In the genomic region with DNA sequence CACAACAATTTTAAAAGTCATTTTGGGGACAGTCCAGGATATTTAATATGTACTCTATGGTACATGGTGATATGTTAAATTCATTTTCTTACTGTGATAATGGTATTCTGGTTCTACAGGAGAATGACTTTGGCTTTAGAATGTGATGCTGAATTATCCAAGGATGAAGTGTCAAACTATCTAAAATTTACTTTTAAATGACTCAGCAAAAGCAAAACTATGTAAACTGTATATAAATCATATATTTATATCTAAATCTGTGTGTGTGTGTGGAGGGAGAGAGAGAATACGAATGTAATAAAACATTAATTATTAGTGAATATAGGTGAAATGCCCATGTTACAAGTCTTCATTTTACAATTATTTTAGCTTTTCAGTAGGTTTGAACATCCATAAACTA, we compare ENCODE assay signal across 39 cellular contexts.
"Had no signal": no experiment of that assay in that cellular context is flagged by ENCODE, and none has a peak within 500 bp of the region (broad histone marks: within the 10 kb centered on the region; RNA-seq: fewer than 3 reads in every experiment).

No MANE protein-coding gene starts in this region.

- H3K27ac Mint-ChIP-seq: activated naive CD4-positive, alpha-beta T cell treated with anti-CD3 and anti-CD28 coated beads for 36 hours; activated naive CD4-positive, alpha-beta T cell treated with anti-CD3 and anti-CD28 coated beads, Interleukin-2, amount 10 ng/mL, durations not matched to agents 7 days and 5 days; activated naive CD4-positive, alpha-beta T cell treated with anti-CD3 and anti-CD28 coated beads, Interleukin-2, amount 50 U/mL, for 24 hours; activated naive CD4-positive, alpha-beta T cell treated with anti-CD3 and anti-CD28 coated beads, Interleukin-2, amount 50 U/mL, for 72 hours; activated naive CD8-positive, alpha-beta T cell; activated naive CD8-positive, alpha-beta T cell treated with anti-CD3 and anti-CD28 coated beads for 36 hours; activated naive CD8-positive, alpha-beta T cell treated with anti-CD3 and anti-CD28 coated beads, Interleukin-2, amount 10 ng/mL, durations not matched to agents 7 days and 5 days; activated naive CD8-positive, alpha-beta T cell treated with anti-CD3 and anti-CD28 coated beads, Interleukin-2, amount 50 U/mL, for 24 hours; activated T-cell treated with anti-CD3 and anti-CD28 coated beads, Interleukin-2, amount 50 U/mL, for 24 hours; activated T-cell treated with anti-CD3 and anti-CD28 coated beads, Interleukin-2, amount 50 U/mL, for 72 hours; activated T-helper 1 cell treated with anti-CD3 and anti-CD28 coated beads, Interleukin-12 subunit alpha, Interleukin-12 subunit beta, Interleukin-2, Interleukin-4 antibody, amounts not matched to agents 30 ng/mL and 10 ng/mL and 1 ng/mL, durations not matched to agents 14 hours and 24 hours and 36 hours; activated T-helper 17 cell treated with anti-CD3 and anti-CD28 coated beads, Interleukin-2, amount 50 U/mL, for 72 hours; activated T-helper 2 cell treated with anti-CD3 and anti-CD28 coated beads, Interferon-gamma antibody, Interleukin-2, Interleukin-4, amounts not matched to agents 10 μg/mL and 5 μg/mL and 100 μg/mL, durations not matched to agents 14 hours and 24 hours and 36 hours; brain had no signal

- H3K9me3 ChIP-seq: adrenal gland, ascending aorta, body of pancreas, breast epithelium had no signal

- H3K9me3 Mint-ChIP-seq: activated naive CD4-positive, alpha-beta T cell treated with anti-CD3 and anti-CD28 coated beads for 36 hours; activated naive CD4-positive, alpha-beta T cell treated with anti-CD3 and anti-CD28 coated beads, Interleukin-2, amount 10 ng/mL, durations not matched to agents 7 days and 5 days; activated naive CD4-positive, alpha-beta T cell treated with anti-CD3 and anti-CD28 coated beads, Interleukin-2, amount 50 U/mL, for 24 hours; activated naive CD4-positive, alpha-beta T cell treated with anti-CD3 and anti-CD28 coated beads, Interleukin-2, amount 50 U/mL, for 72 hours; activated naive CD8-positive, alpha-beta T cell treated with anti-CD3 and anti-CD28 coated beads, Interleukin-2, amount 10 ng/mL, durations not matched to agents 7 days and 5 days; activated T-cell treated with anti-CD3 and anti-CD28 coated beads, Interleukin-2, amount 50 U/mL, for 24 hours; activated T-cell treated with anti-CD3 and anti-CD28 coated beads, Interleukin-2, amount 50 U/mL, for 4 hours; activated T-helper 1 cell treated with anti-CD3 and anti-CD28 coated beads, Interleukin-12 subunit alpha, Interleukin-12 subunit beta, Interleukin-2, Interleukin-4 antibody, amounts not matched to agents 30 ng/mL and 10 ng/mL and 1 ng/mL, durations not matched to agents 14 hours and 24 hours and 36 hours; activated T-helper 17 cell treated with anti-CD3 and anti-CD28 coated beads, Interleukin-2, amount 50 U/mL, for 72 hours; brain; central memory CD8-positive, alpha-beta T cell had no signal

- ATAC-seq: activated naive CD4-positive, alpha-beta T cell treated with anti-CD3 and anti-CD28 coated beads, Interleukin-2, amount 50 U/mL, for 72 hours; activated naive CD8-positive, alpha-beta T cell treated with anti-CD3 and anti-CD28 coated beads, Interleukin-2, amount 50 U/mL, for 24 hours; activated T-cell treated with anti-CD3 and anti-CD28 coated beads, Interleukin-2, amount 50 U/mL, for 4 hours; activated T-cell treated with anti-CD3 and anti-CD28 coated beads, Interleukin-2, amount 50 U/mL, for 72 hours; activated T-helper 17 cell treated with anti-CD3 and anti-CD28 coated beads, Interleukin-2, amount 50 U/mL, for 72 hours; body of pancreas had no signal

- H3K36me3 Mint-ChIP-seq: activated naive CD4-positive, alpha-beta T cell treated with anti-CD3 and anti-CD28 coated beads, Interleukin-2, amount 10 ng/mL, durations not matched to agents 7 days and 5 days; activated naive CD4-positive, alpha-beta T cell treated with anti-CD3 and anti-CD28 coated beads, Interleukin-2, amount 50 U/mL, for 24 hours; activated naive CD4-positive, alpha-beta T cell treated with anti-CD3 and anti-CD28 coated beads, Interleukin-2, amount 50 U/mL, for 72 hours; activated naive CD8-positive, alpha-beta T cell; activated naive CD8-positive, alpha-beta T cell treated with anti-CD3 and anti-CD28 coated beads for 36 hours; activated naive CD8-positive, alpha-beta T cell treated with anti-CD3 and anti-CD28 coated beads, Interleukin-2, amount 10 ng/mL, durations not matched to agents 7 days and 5 days; brain had no signal

- DNase-seq: activated effector memory CD4-positive, alpha-beta T cell treated with anti-CD3 and anti-CD28 coated beads, Interleukin-2, amount 50 U/mL, for 16 hours; activated effector memory CD4-positive, alpha-beta T cell treated with Interleukin-2 at 50 U/mL for 16 hours; activated gamma-delta T cell; activated gamma-delta T cell treated with Interleukin-2 at 50 U/mL for 16 hours; activated naive CD4-positive, alpha-beta T cell; activated naive CD4-positive, alpha-beta T cell treated with anti-CD3 and anti-CD28 coated beads for 36 hours; activated naive CD4-positive, alpha-beta T cell treated with anti-CD3 and anti-CD28 coated beads, Interleukin-2, amount 10 ng/mL, durations not matched to agents 7 days and 5 days; activated naive CD4-positive, alpha-beta T cell treated with anti-CD3 and anti-CD28 coated beads, Interleukin-2, amount 50 U/mL, for 16 hours; activated naive CD4-positive, alpha-beta T cell treated with Interleukin-2 at 50 U/mL for 16 hours; activated naive CD8-positive, alpha-beta T cell treated with anti-CD3 and anti-CD28 coated beads for 36 hours; activated naive CD8-positive, alpha-beta T cell treated with anti-CD3 and anti-CD28 coated beads, Interleukin-2, amount 10 ng/mL, durations not matched to agents 7 days and 5 days; activated naive CD8-positive, alpha-beta T cell treated with anti-CD3 and anti-CD28 coated beads, Interleukin-2, amount 50 U/mL, for 24 hours; activated T-cell treated with anti-CD3 and anti-CD28 coated beads, Interleukin-2, amount 50 U/mL, for 24 hours; activated T-cell treated with anti-CD3 and anti-CD28 coated beads, Interleukin-2, amount 50 U/mL, for 4 hours; activated T-cell treated with anti-CD3 and anti-CD28 coated beads, Interleukin-2, amount 50 U/mL, for 48 hours; activated T-cell treated with anti-CD3 and anti-CD28 coated beads, Interleukin-2, amount 50 U/mL, for 72 hours; adrenal gland; amniotic stem cell; amygdala; anterior cingulate cortex; aorta; body of pancreas; brain microvascular endothelial cell; caudate nucleus; central memory CD4-positive, alpha-beta T cell; cerebellar nuclear complex had no signal

- H3K27me3 Mint-ChIP-seq: activated naive CD4-positive, alpha-beta T cell treated with anti-CD3 and anti-CD28 coated beads, Interleukin-2, amount 10 ng/mL, durations not matched to agents 7 days and 5 days; activated naive CD8-positive, alpha-beta T cell; activated naive CD8-positive, alpha-beta T cell treated with anti-CD3 and anti-CD28 coated beads for 36 hours; activated naive CD8-positive, alpha-beta T cell treated with anti-CD3 and anti-CD28 coated beads, Interleukin-2, amount 10 ng/mL, durations not matched to agents 7 days and 5 days; activated naive CD8-positive, alpha-beta T cell treated with anti-CD3 and anti-CD28 coated beads, Interleukin-2, amount 50 U/mL, for 24 hours; activated T-cell treated with anti-CD3 and anti-CD28 coated beads, Interleukin-2, amount 50 U/mL, for 24 hours; activated T-helper 17 cell treated with anti-CD3 and anti-CD28 coated beads, Interleukin-2, amount 50 U/mL, for 72 hours; brain; central memory CD8-positive, alpha-beta T cell had no signal

- H3K4me1 ChIP-seq: adrenal gland, ascending aorta, body of pancreas, breast epithelium had no signal

- H3K4me1 Mint-ChIP-seq: activated naive CD4-positive, alpha-beta T cell treated with anti-CD3 and anti-CD28 coated beads, Interleukin-2, amount 10 ng/mL, durations not matched to agents 7 days and 5 days; activated naive CD4-positive, alpha-beta T cell treated with anti-CD3 and anti-CD28 coated beads, Interleukin-2, amount 50 U/mL, for 24 hours; activated naive CD8-positive, alpha-beta T cell treated with anti-CD3 and anti-CD28 coated beads for 36 hours; activated naive CD8-positive, alpha-beta T cell treated with anti-CD3 and anti-CD28 coated beads, Interleukin-2, amount 10 ng/mL, durations not matched to agents 7 days and 5 days; activated naive CD8-positive, alpha-beta T cell treated with anti-CD3 and anti-CD28 coated beads, Interleukin-2, amount 50 U/mL, for 24 hours; activated T-helper 17 cell treated with anti-CD3 and anti-CD28 coated beads, Interleukin-2, amount 50 U/mL, for 72 hours; brain; central memory CD8-positive, alpha-beta T cell had no signal

- FAIRE-seq: astrocyte, bronchial epithelial cell had no signal

- H3K27me3 ChIP-seq: adrenal gland, ascending aorta, body of pancreas, brain microvascular endothelial cell, breast epithelium, cardiac muscle cell had no signal

- H3K4me3 ChIP-seq: adrenal gland, ascending aorta, body of pancreas, breast epithelium, cardiac muscle cell had no signal

- H3K4me3 Mint-ChIP-seq: activated naive CD4-positive, alpha-beta T cell treated with anti-CD3 and anti-CD28 coated beads for 36 hours; activated naive CD4-positive, alpha-beta T cell treated with anti-CD3 and anti-CD28 coated beads, Interleukin-2, amount 10 ng/mL, durations not matched to agents 7 days and 5 days; activated naive CD4-positive, alpha-beta T cell treated with anti-CD3 and anti-CD28 coated beads, Interleukin-2, amount 50 U/mL, for 24 hours; activated naive CD8-positive, alpha-beta T cell; activated naive CD8-positive, alpha-beta T cell treated with anti-CD3 and anti-CD28 coated beads for 36 hours; activated naive CD8-positive, alpha-beta T cell treated with anti-CD3 and anti-CD28 coated beads, Interleukin-2, amount 10 ng/mL, durations not matched to agents 7 days and 5 days; activated naive CD8-positive, alpha-beta T cell treated with anti-CD3 and anti-CD28 coated beads, Interleukin-2, amount 50 U/mL, for 24 hours; activated T-cell treated with anti-CD3 and anti-CD28 coated beads, Interleukin-2, amount 50 U/mL, for 24 hours; activated T-cell treated with anti-CD3 and anti-CD28 coated beads, Interleukin-2, amount 50 U/mL, for 4 hours; activated T-cell treated with anti-CD3 and anti-CD28 coated beads, Interleukin-2, amount 50 U/mL, for 72 hours; activated T-helper 1 cell treated with anti-CD3 and anti-CD28 coated beads, Interleukin-12 subunit alpha, Interleukin-12 subunit beta, Interleukin-2, Interleukin-4 antibody, amounts not matched to agents 30 ng/mL and 10 ng/mL and 1 ng/mL, durations not matched to agents 14 hours and 24 hours and 36 hours; activated T-helper 17 cell treated with anti-CD3 and anti-CD28 coated beads, Interleukin-2, amount 50 U/mL, for 72 hours; brain; central memory CD8-positive, alpha-beta T cell had no signal

- H3K36me3 ChIP-seq: adrenal gland, ascending aorta, brain microvascular endothelial cell, breast epithelium, cardiac muscle cell had no signal

- H3K27ac ChIP-seq: adrenal gland, ascending aorta, body of pancreas, brain microvascular endothelial cell, breast epithelium, cardiac muscle cell had no signal
